ENCODE assay signal across 14 cellular contexts in genomic region chr2:69588945-69589344, GRCh38. TPM values are rescaled to one million over a fixed set of nuclear protein-coding genes. Genes with fewer than 3 reads are reported as not detected.
A peak's percentile ranks its signal among the peaks of the same experiment; 100 is the strongest.
DNase-seq lines count a peak whose midpoint lies in the region; ATAC-seq and TF ChIP-seq lines count a peak whose summit lies in the region.
"Had no signal": no experiment of that assay in that cellular context is flagged by ENCODE, and none has a peak within 500 bp of the region (broad histone marks: within the 10 kb centered on the region; RNA-seq: fewer than 3 reads in every experiment).

No MANE protein-coding gene starts in this region.

- H3K36me3 ChIP-seq in heart right ventricle (no peaks in the 10 kb centered on the region), right atrium auricular region (no peaks in the 10 kb centered on the region), SK-N-SH (replicated peaks in 1 of 2; ENCODE audit: control insufficient read depth in 1 of 2, insufficient read depth in 2 of 2, low read length in 1 of 2) (no peaks in the 10 kb centered on the region)

- H3K4me1 ChIP-seq in heart right ventricle (peaks cover 4 to 86% (median 51%) of the 10 kb centered on the region in 9 donors), right atrium auricular region (peaks cover 0 to 35% of the 10 kb centered on the region in 2 donors), SK-N-SH (ENCODE audit: control insufficient read depth in 1 of 2, insufficient read depth in 2 of 2, low read depth in 1 of 2, low read length in 1 of 2) (peaks cover 0 to 16% of the 10 kb centered on the region in 2 experiments; a peak in 2 of 4 replicates)

- H3K9me2 ChIP-seq in SK-N-SH: no peaks in the 10 kb centered on the region

- DNase-seq in heart right ventricle (no peak), right atrium auricular region (ENCODE audit: low spot score) (no peak), left colon (no peak), NCI-H2029 (lab: John Stamatoyannopoulos, UW) (no peak), SK-N-SH (no peak), middle frontal gyrus (ENCODE audit: extremely low spot score, low spot score) (no peak)
- no peak for DNase-seq in activated CD8-positive, alpha-beta T cell treated with anti-CD3 and anti-CD28 coated beads for 36 hours
- DNase-seq in stimulated activated effector memory CD8-positive, alpha-beta T cell treated with anti-CD3 and anti-CD28 coated beads, Interleukin-12 subunit alpha, Interleukin-12 subunit beta, amount 100 ng/mL, for 72 hours (ENCODE audit: low spot score in 2 of 2): no peak
- DNase-seq: Calu3, dorsolateral prefrontal cortex, erythroblast, Karpas-422, midbrain, NCI-H2081 had no signal

- no peaks in the 10 kb centered on the region for H3K27me3 Mint-ChIP-seq in activated CD8-positive, alpha-beta T cell treated with anti-CD3 and anti-CD28 coated beads for 36 hours

- no peak overlapping the region for H3K4me3 ChIP-seq in heart right ventricle
- H3K4me3 ChIP-seq in right atrium auricular region: no peak overlapping the region
- H3K4me3 ChIP-seq in SK-N-SH (ENCODE audit: low read depth in 2 of 2, low read length in 1 of 2): no peak overlapping the region
- H3K4me3 ChIP-seq: dorsolateral prefrontal cortex had no signal

- 74 to 84% methylated on average over 6 of the region's 6 CpGs for WGBS in heart right ventricle, 2 donors
- 96% methylated on average over 6 of the region's 6 CpGs for WGBS in SK-N-SH (ENCODE audit: low lambda C conversion rate)

- CTCF ChIA-PET in activated CD8-positive, alpha-beta T cell treated with anti-CD3 and anti-CD28 coated beads for 36 hours (lab: Charles Lee): interaction anchor here (1.0 to 16.2 kb wide), 4 partner anchors 10 to 129 kb away, joined by 3 to 187 read pairs (median 4); no protein-coding TSS in a partner anchor
- CTCF ChIA-PET in SK-N-SH (lab: Yijun Ruan, JAX): interaction anchor here (1.1 to 1.5 kb wide), 3 partner anchors 8 to 136 kb away, joined by 3 to 7 read pairs (median 3); no protein-coding TSS in a partner anchor

- TF ChIP-seq CTCF in heart right ventricle (IDR thresholded peaks at IDR 0.05) (no peak), right atrium auricular region (IDR thresholded peaks at IDR 0.05) (no peak), SK-N-SH (IDR thresholded peaks at IDR 0.05) (no peak)
- no peak for TF ChIP-seq CTCF in activated CD8-positive, alpha-beta T cell treated with anti-CD3 and anti-CD28 coated beads for 36 hours (IDR thresholded peaks at IDR 0.05)

- peak overlapping the region; percentile 84 for H3K27ac Mint-ChIP-seq in activated CD8-positive, alpha-beta T cell treated with anti-CD3 and anti-CD28 coated beads for 36 hours
- H3K27ac Mint-ChIP-seq in stimulated activated effector memory CD8-positive, alpha-beta T cell treated with anti-CD3 and anti-CD28 coated beads, Interleukin-12 subunit alpha, Interleukin-12 subunit beta, amount 100 ng/mL, for 72 hours: peak overlapping the region; percentile 37

- no peaks in the 10 kb centered on the region for H3K9me3 Mint-ChIP-seq in activated CD8-positive, alpha-beta T cell treated with anti-CD3 and anti-CD28 coated beads for 36 hours
- no peaks in the 10 kb centered on the region for H3K9me3 Mint-ChIP-seq in stimulated activated effector memory CD8-positive, alpha-beta T cell treated with anti-CD3 and anti-CD28 coated beads, Interleukin-12 subunit alpha, Interleukin-12 subunit beta, amount 100 ng/mL, for 72 hours

- H3F3A ChIP-seq in SK-N-SH (replicated peaks; ENCODE audit: insufficient read depth): no peaks in the 10 kb centered on the region

- no peak overlapping the region for H3K4me2 ChIP-seq in SK-N-SH

- no peak for TF ChIP-seq EP300 in SK-N-SH (IDR thresholded peaks at IDR 0.05; ENCODE audit: borderline replicate concordance in 1 of 2, low read depth in 1 of 2, low read length in 1 of 2)

- H3K79me2 ChIP-seq in SK-N-SH (ENCODE audit: insufficient read depth): peaks cover 87% of the 10 kb centered on the region

- POLR2A ChIA-PET in activated CD8-positive, alpha-beta T cell treated with anti-CD3 and anti-CD28 coated beads for 36 hours (lab: Charles Lee): interaction anchor here (0.5 kb wide), 1 partner anchor 147 kb away, joined by 3 read pairs; no protein-coding TSS in a partner anchor
- POLR2A ChIA-PET in SK-N-SH (lab: Yijun Ruan, JAX): no interaction called here

- H3K9ac ChIP-seq in SK-N-SH: no peak overlapping the region

- H3K27me3 ChIP-seq in heart right ventricle: no peaks in the 10 kb centered on the region
- no peaks in the 10 kb centered on the region for H3K27me3 ChIP-seq in right atrium auricular region
- H3K27me3 ChIP-seq in SK-N-SH (ENCODE audit: insufficient read depth): no peaks in the 10 kb centered on the region
- H3K27me3 ChIP-seq: dorsolateral prefrontal cortex had no signal

- no peak overlapping the region for H2AFZ ChIP-seq in SK-N-SH (ENCODE audit: low read depth)

- H3K4me1 Mint-ChIP-seq in activated CD8-positive, alpha-beta T cell treated with anti-CD3 and anti-CD28 coated beads for 36 hours (ENCODE audit: low read depth): peaks cover 77% of the 10 kb centered on the region
- peaks cover 68% of the 10 kb centered on the region for H3K4me1 Mint-ChIP-seq in stimulated activated effector memory CD8-positive, alpha-beta T cell treated with anti-CD3 and anti-CD28 coated beads, Interleukin-12 subunit alpha, Interleukin-12 subunit beta, amount 100 ng/mL, for 72 hours

- intact Hi-C loops in heart right ventricle (cut with DNase I) (no loop called here), left colon (cut with DNase I, micrococcal nuclease) (no loop called here)
- intact Hi-C loops in activated CD8-positive, alpha-beta T cell treated with anti-CD3 and anti-CD28 coated beads for 36 hours (cut with micrococcal nuclease): no loop called here

- ATAC-seq in heart right ventricle: no peak
- ATAC-seq in activated CD8-positive, alpha-beta T cell treated with anti-CD3 and anti-CD28 coated beads for 36 hours: no peak
- peak; percentile 94 for ATAC-seq in left colon
- no peak for ATAC-seq in stimulated activated effector memory CD8-positive, alpha-beta T cell treated with anti-CD3 and anti-CD28 coated beads, Interleukin-12 subunit alpha, Interleukin-12 subunit beta, amount 100 ng/mL, for 72 hours

- H3K36me3 Mint-ChIP-seq in activated CD8-positive, alpha-beta T cell treated with anti-CD3 and anti-CD28 coated beads for 36 hours (ENCODE audit: low read depth): peaks cover 20% of the 10 kb centered on the region
- H3K36me3 Mint-ChIP-seq in stimulated activated effector memory CD8-positive, alpha-beta T cell treated with anti-CD3 and anti-CD28 coated beads, Interleukin-12 subunit alpha, Interleukin-12 subunit beta, amount 100 ng/mL, for 72 hours: peaks cover 6% of the 10 kb centered on the region

- H4K20me1 ChIP-seq in SK-N-SH (ENCODE audit: insufficient read depth): peaks cover 42% of the 10 kb centered on the region

- H3K4me3 Mint-ChIP-seq in activated CD8-positive, alpha-beta T cell treated with anti-CD3 and anti-CD28 coated beads for 36 hours: no peak overlapping the region
- no peak overlapping the region for H3K4me3 Mint-ChIP-seq in stimulated activated effector memory CD8-positive, alpha-beta T cell treated with anti-CD3 and anti-CD28 coated beads, Interleukin-12 subunit alpha, Interleukin-12 subunit beta, amount 100 ng/mL, for 72 hours

- H3K9me3 ChIP-seq in heart right ventricle (no peaks in the 10 kb centered on the region), right atrium auricular region (no peaks in the 10 kb centered on the region), SK-N-SH (no peaks in the 10 kb centered on the region)

- H3K27ac ChIP-seq in heart right ventricle (peak overlapping the region in 8 of 10 donors; percentile 11 to 86 (median 77)), right atrium auricular region (peak overlapping the region in 1 of 2 donors; percentile 18), SK-N-SH (ENCODE audit: low read depth in 2 of 2, low read length in 1 of 2) (no peak overlapping the region)

- TF ChIP-seq RAD21 in SK-N-SH (IDR thresholded peaks at IDR 0.05; ENCODE audit: low read length): no peak

TF ChIP-seq in SK-N-SH, 30 proteins besides CTCF, POLR2A, EP300 and RAD21:
- TF ChIP-seq FOXM1 (IDR thresholded peaks at IDR 0.05; ENCODE audit: low read depth) (no peak), ZBTB33 (IDR thresholded peaks at IDR 0.05; ENCODE audit: borderline replicate concordance, low read depth) (no peak)
TF ChIP-seq in SK-N-SH: peak in this region for 0.

RNA-seq across cellular contexts. Expression of gene AAK1, which starts 54.6 kb away (rescaled TPM):
- total RNA-seq in heart right ventricle (100 to 1,000 TPM in 7 of 10 donors, 10 to 100 TPM in 3; 70.2 to 148 (median 125) TPM), right atrium auricular region (10 to 100 TPM; 50.4 to 62.6 TPM), left colon (10 to 100 TPM; 59.5 to 61.5 TPM)
- polyA plus RNA-seq in heart right ventricle (10 to 100 TPM; 10.1 to 34.2 TPM), SK-N-SH (2012; rRNA removed) (13.4 and 13.5 TPM in 2 replicates)
- total RNA-seq in activated CD8-positive, alpha-beta T cell treated with anti-CD3 and anti-CD28 coated beads for 36 hours: 100 to 1,000 TPM; 114 to 115 TPM
- polyA plus RNA-seq in SK-N-SH (2012; cell fraction: cytosol; rRNA removed): 14.5 and 16.4 TPM in 2 replicates
- polyA plus RNA-seq in SK-N-SH (2012; cell fraction: nucleus; rRNA removed): 20.7 and 26.4 TPM in 2 replicates

Comparison
In these comparisons a context has a peak if more than half of its experiments do, and no peak if none do; other contexts are left out.
1. H3K27ac ChIP-seq: peak in heart right ventricle (8 of 10); none in SK-N-SH (0 of 2).